Comparison of ENCODE assay signal across 24 cellular contexts in genomic region chr16:4159726-4160125, GRCh38.
"Had no signal": no experiment of that assay in that cellular context is flagged by ENCODE, and none has a peak within 500 bp of the region (broad histone marks: within the 10 kb centered on the region; RNA-seq: fewer than 3 reads in every experiment).

No MANE protein-coding gene starts in this region.

- DNase-seq: dorsolateral prefrontal cortex; effector CD4-positive, alpha-beta T cell; foreskin melanocyte; glutamatergic neuron; heart right ventricle; hippocampal formation; left cardiac atrium; left lung; mesenchymal stem cell; naive B cell; stimulated activated CD4-positive, alpha-beta T cell treated with anti-CD3 and anti-CD28 coated beads, Interleukin-12 subunit alpha, Interleukin-12 subunit beta, amount 100 ng/mL, for 4 hours; stimulated activated CD4-positive, alpha-beta T cell treated with anti-CD3 and anti-CD28 coated beads, Interleukin-2, amount 100 ng/mL, for 24 hours; stimulated activated CD4-positive, alpha-beta T cell treated with anti-CD3 and anti-CD28 coated beads, Interleukin-4, amount 100 ng/mL, for 24 hours; stimulated activated naive CD4-positive, alpha-beta T cell treated with Interleukin-2 at 50 U/mL for 16 hours; stomach; testis; tibial artery had no signal

- H3K36me3 ChIP-seq: heart right ventricle, left lung, prostate gland, right atrium auricular region, stomach, tibial artery had no signal

- ATAC-seq: heart right ventricle; left cardiac atrium; left lung; mucosa of descending colon; sciatic nerve; stimulated activated effector memory CD8-positive, alpha-beta T cell treated with anti-CD3 and anti-CD28 coated beads, Interleukin-12 subunit alpha, Interleukin-12 subunit beta, amount 100 ng/mL, for 72 hours had no signal

- H3K9me3 ChIP-seq: heart right ventricle, left lung, mucosa of descending colon, prostate gland, right atrium auricular region, stomach, testis, tibial artery had no signal

- H3K27ac ChIP-seq: dorsolateral prefrontal cortex, heart right ventricle, left lung, parathyroid adenoma, prostate gland, right atrium auricular region, stomach, testis, tibial artery had no signal

- H3K4me3 ChIP-seq: dorsolateral prefrontal cortex, heart right ventricle, left lung, mucosa of descending colon, prostate gland, right atrium auricular region, smooth muscle cell, stomach, testis, tibial artery had no signal

- H3K4me1 ChIP-seq: heart right ventricle, left lung, parathyroid adenoma, prostate gland, right atrium auricular region, stomach, testis, tibial artery had no signal
